Comparison of ENCODE assay signal across 1 cellular context in genomic region chr1:42177551-42177981, GRCh38.
TF ChIP-seq lines count a peak whose summit lies in the region.

No MANE protein-coding gene starts in this region.

TF ChIP-seq in HEK293, 187 proteins besides CTCF, POLR2A, EP300 and RAD21 (continued from another document and continues in another):
- TF ChIP-seq ZSCAN18 (tag by site-specific recombination; IDR thresholded peaks at IDR 0.05): no peak
- no peak for TF ChIP-seq MEIS1 (CRISPR knock-in tag; IDR thresholded peaks at IDR 0.05; ENCODE audit: borderline replicate concordance)
- no peak for TF ChIP-seq ZNF610 (tag by site-specific recombination; IDR thresholded peaks at IDR 0.05; ENCODE audit: borderline replicate concordance)
- no peak for TF ChIP-seq ZFP69B (tag by site-specific recombination; IDR thresholded peaks at IDR 0.05)
- TF ChIP-seq ZNF223 (tag by site-specific recombination; IDR thresholded peaks at IDR 0.05): no peak
- TF ChIP-seq ZNF560 (tag by site-specific recombination; IDR thresholded peaks at IDR 0.05; ENCODE audit: borderline replicate concordance): no peak
- TF ChIP-seq, protein P1, sequence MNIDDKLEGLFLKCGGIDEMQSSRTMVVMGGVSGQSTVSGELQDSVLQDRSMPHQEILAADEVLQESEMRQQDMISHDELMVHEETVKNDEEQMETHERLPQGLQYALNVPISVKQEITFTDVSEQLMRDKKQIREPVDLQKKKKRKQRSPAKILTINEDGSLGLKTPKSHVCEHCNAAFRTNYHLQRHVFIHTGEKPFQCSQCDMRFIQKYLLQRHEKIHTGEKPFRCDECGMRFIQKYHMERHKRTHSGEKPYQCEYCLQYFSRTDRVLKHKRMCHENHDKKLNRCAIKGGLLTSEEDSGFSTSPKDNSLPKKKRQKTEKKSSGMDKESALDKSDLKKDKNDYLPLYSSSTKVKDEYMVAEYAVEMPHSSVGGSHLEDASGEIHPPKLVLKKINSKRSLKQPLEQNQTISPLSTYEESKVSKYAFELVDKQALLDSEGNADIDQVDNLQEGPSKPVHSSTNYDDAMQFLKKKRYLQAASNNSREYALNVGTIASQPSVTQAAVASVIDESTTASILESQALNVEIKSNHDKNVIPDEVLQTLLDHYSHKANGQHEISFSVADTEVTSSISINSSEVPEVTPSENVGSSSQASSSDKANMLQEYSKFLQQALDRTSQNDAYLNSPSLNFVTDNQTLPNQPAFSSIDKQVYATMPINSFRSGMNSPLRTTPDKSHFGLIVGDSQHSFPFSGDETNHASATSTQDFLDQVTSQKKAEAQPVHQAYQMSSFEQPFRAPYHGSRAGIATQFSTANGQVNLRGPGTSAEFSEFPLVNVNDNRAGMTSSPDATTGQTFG (tag by site-specific recombination; IDR thresholded peaks at IDR 0.05; ENCODE audit: borderline replicate concordance): no peak
- no peak for TF ChIP-seq ZBTB44 (tag by site-specific recombination; IDR thresholded peaks at IDR 0.05)
- TF ChIP-seq YY2 (tag by site-specific recombination; IDR thresholded peaks at IDR 0.05): 0 out of 2 replicates have a peak, but pooled peaks have one; percentile 69
- peak; percentile 61; the same call in 1 of the 2 replicates for TF ChIP-seq ZNF2 (tag by site-specific recombination; IDR thresholded peaks at IDR 0.05)
- no peak for TF ChIP-seq ZNF791 (tag by site-specific recombination; IDR thresholded peaks at IDR 0.05)
- TF ChIP-seq PRDM2 (tag by site-specific recombination; IDR thresholded peaks at IDR 0.05; ENCODE audit: borderline replicate concordance): no peak
- TF ChIP-seq ZSCAN5A (tag by site-specific recombination; IDR thresholded peaks at IDR 0.05): no peak
- TF ChIP-seq HOXC10 (CRISPR knock-in tag; IDR thresholded peaks at IDR 0.05): no peak
- TF ChIP-seq ZEB2 (tag by site-specific recombination; IDR thresholded peaks at IDR 0.05): peak; percentile 82
- TF ChIP-seq ZNF433 (tag by site-specific recombination; IDR thresholded peaks at IDR 0.05; ENCODE audit: low read depth): no peak
- TF ChIP-seq ZNF146 (tag by site-specific recombination; IDR thresholded peaks at IDR 0.05): no peak
- no peak for TF ChIP-seq ZFP3 (tag by site-specific recombination; IDR thresholded peaks at IDR 0.05; ENCODE audit: low read depth)
- no peak for TF ChIP-seq ZNF449 (tag by site-specific recombination; IDR thresholded peaks at IDR 0.05)
- no peak for TF ChIP-seq ZNF121 (tag by site-specific recombination; IDR thresholded peaks at IDR 0.05)
- TF ChIP-seq ZNF324 (tag by site-specific recombination; IDR thresholded peaks at IDR 0.05): no peak
- peak; percentile 61; the same call in 1 of the 2 replicates for TF ChIP-seq ZNF18 (tag by site-specific recombination; IDR thresholded peaks at IDR 0.05)
- no peak for TF ChIP-seq ZNF174 (tag by site-specific recombination; IDR thresholded peaks at IDR 0.05)
- peak; percentile 92 for TF ChIP-seq ZNF391 (tag by site-specific recombination; IDR thresholded peaks at IDR 0.05; ENCODE audit: borderline replicate concordance, low read depth)
- TF ChIP-seq REST (tag by site-specific recombination; IDR thresholded peaks at IDR 0.05): no peak
- TF ChIP-seq ZNF501 (tag by site-specific recombination; IDR thresholded peaks at IDR 0.05): no peak
- TF ChIP-seq SP2 (tag by site-specific recombination; IDR thresholded peaks at IDR 0.05): no peak
- no peak for TF ChIP-seq ZBTB20 (tag by site-specific recombination; IDR thresholded peaks at IDR 0.05)
- TF ChIP-seq ZNF132 (tag by site-specific recombination; IDR thresholded peaks at IDR 0.05; ENCODE audit: borderline replicate concordance): no peak
- no peak for TF ChIP-seq ELK4 (IDR thresholded peaks at IDR 0.05; ENCODE audit: borderline replicate concordance, low read depth, low read length)
- TF ChIP-seq ZNF830 (tag by site-specific recombination; IDR thresholded peaks at IDR 0.05; ENCODE audit: low read depth): no peak
- no peak for TF ChIP-seq ZNF621 (tag by site-specific recombination; IDR thresholded peaks at IDR 0.05)
- TF ChIP-seq KLF8 (tag by site-specific recombination; IDR thresholded peaks at IDR 0.05): peak; percentile 85
- no peak for TF ChIP-seq ZNF10 (tag by site-specific recombination; IDR thresholded peaks at IDR 0.05)
- no peak for TF ChIP-seq ZNF266 (tag by site-specific recombination; IDR thresholded peaks at IDR 0.05; ENCODE audit: low read depth)
- peak; percentile 92 for TF ChIP-seq FEZF1 (tag by site-specific recombination; IDR thresholded peaks at IDR 0.05)
- no peak for TF ChIP-seq ZNF114 (tag by site-specific recombination; IDR thresholded peaks at IDR 0.05)
